ENCODE assay signal across 18 cellular contexts in the genomic region with DNA sequence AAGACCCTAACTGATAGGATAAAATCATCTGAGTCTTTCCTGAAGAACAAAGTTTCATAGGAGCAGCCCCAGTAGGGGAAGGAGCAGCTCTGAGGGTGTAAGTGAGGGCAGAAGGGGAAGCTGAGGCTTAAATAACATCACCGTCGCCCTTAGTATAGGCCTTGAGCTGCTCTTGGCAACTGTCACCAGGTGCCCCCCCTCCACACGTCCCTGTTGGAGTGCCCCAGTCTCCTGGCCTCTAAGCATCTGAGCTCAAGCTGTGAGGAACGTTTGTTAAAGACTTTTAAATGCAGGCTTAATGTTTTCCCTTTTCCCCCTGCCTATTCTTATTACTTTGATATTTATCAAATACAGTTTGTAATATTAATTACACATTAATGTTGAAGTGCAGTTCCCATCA.
A peak's percentile ranks its signal among the peaks of the same experiment; 100 is the strongest.
DNase-seq lines count a peak whose midpoint lies in the region; ATAC-seq and TF ChIP-seq lines count a peak whose summit lies in the region.
"Had no signal": no experiment of that assay in that cellular context is flagged by ENCODE, and none has a peak within 500 bp of the region (broad histone marks: within the 10 kb centered on the region; RNA-seq: fewer than 3 reads in every experiment).

No MANE protein-coding gene starts in this region.

- peaks cover 17% of the 10 kb centered on the region for H3K27me3 Mint-ChIP-seq in WTC11 (ENCODE audit: low read depth)
- H3K27me3 Mint-ChIP-seq in activated CD4-positive, alpha-beta memory T cell treated with anti-CD3 and anti-CD28 coated beads for 36 hours = no peaks in the 10 kb centered on the region
- H3K27me3 Mint-ChIP-seq: CD4-positive, CD25-positive, alpha-beta regulatory T cell had no signal

- no peak overlapping the region for H2BK12ac ChIP-seq in trophoblast cell (ENCODE audit: low read length)

- no peak overlapping the region for H3K18ac ChIP-seq in trophoblast cell (ENCODE audit: low read length)

- intact Hi-C loops in gastrocnemius medialis (cut with DNase I; ENCODE audit: low total_unique reads) = no loop called here
- intact Hi-C loops in activated CD4-positive, alpha-beta memory T cell treated with anti-CD3 and anti-CD28 coated beads for 36 hours (cut with micrococcal nuclease) = no loop called here

- 0 out of 2 replicates have a peak, but pooled peaks cover under 1% of the 10 kb centered on the region for H3K9me3 Mint-ChIP-seq in WTC11
- H3K9me3 Mint-ChIP-seq in activated CD4-positive, alpha-beta memory T cell treated with anti-CD3 and anti-CD28 coated beads for 36 hours = no peaks in the 10 kb centered on the region
- H3K9me3 Mint-ChIP-seq: CD4-positive, CD25-positive, alpha-beta regulatory T cell had no signal

- H2BK120ac ChIP-seq in trophoblast cell (ENCODE audit: insufficient read depth, low read length, poor library complexity) = no peak overlapping the region

- H3K4ac ChIP-seq in trophoblast cell (ENCODE audit: low read depth, low read length) = no peak overlapping the region

- no peaks in the 10 kb centered on the region for H3K79me2 ChIP-seq in trophoblast cell (ENCODE audit: control insufficient read depth, insufficient read depth, low read length, poor library complexity)

- no peak overlapping the region for H4K91ac ChIP-seq in trophoblast cell (ENCODE audit: low read depth, low read length)

- no peak overlapping the region for H3K4me3 Mint-ChIP-seq in WTC11
- no peak overlapping the region for H3K4me3 Mint-ChIP-seq in activated CD4-positive, alpha-beta memory T cell treated with anti-CD3 and anti-CD28 coated beads for 36 hours
- H3K4me3 Mint-ChIP-seq: CD4-positive, CD25-positive, alpha-beta regulatory T cell had no signal

- DNase-seq in NCI-H187 treated with DMSO at 0.1 percent for 48 hours (lab: John Stamatoyannopoulos, UW) = peak; percentile 20
- no peak for DNase-seq in NCI-H187 (lab: John Stamatoyannopoulos, UW)
- peak; percentile 26 for DNase-seq in NCI-H1092 treated with DMSO at 0.1 percent for 48 hours (lab: John Stamatoyannopoulos, UW)
- peak; percentile 25 for DNase-seq in WTC11 (ENCODE audit: low spot score)
- DNase-seq in trophoblast cell = no peak
- DNase-seq in gastrocnemius medialis = no peak
- DNase-seq in activated CD4-positive, alpha-beta memory T cell treated with anti-CD3 and anti-CD28 coated beads for 36 hours = no peak
- DNase-seq: BE2C; Caco-2; CD4-positive, CD25-positive, alpha-beta regulatory T cell; GOT3; MV-4-11; NCI-H1436 treated with DMSO at 0.1 percent for 48 hours; NCI-H2107; NCI-H446 treated with DMSO at 0.1 percent for 48 hours; NCI-H748 treated with DMSO at 0.1 percent for 48 hours; T-helper 1 cell had no signal

- no CpG with 5 or more reads among the region's 4 CpGs for WGBS in trophoblast cell (ENCODE audit: extremely low coverage, insufficient coverage, insufficient read length)

- H2AK5ac ChIP-seq in trophoblast cell (ENCODE audit: low read length) = no peak overlapping the region

- no peak overlapping the region for H2AFZ ChIP-seq in trophoblast cell (ENCODE audit: insufficient read depth, low read length, poor library complexity)

- no peak overlapping the region for H3K27ac Mint-ChIP-seq in WTC11
- no peak overlapping the region for H3K27ac Mint-ChIP-seq in activated CD4-positive, alpha-beta memory T cell treated with anti-CD3 and anti-CD28 coated beads for 36 hours
- H3K27ac Mint-ChIP-seq: CD4-positive, CD25-positive, alpha-beta regulatory T cell had no signal

- H2BK5ac ChIP-seq in trophoblast cell (ENCODE audit: low read depth, low read length, poor library complexity) = no peak overlapping the region

- H3K36me3 ChIP-seq in trophoblast cell (ENCODE audit: control insufficient read depth in 1 of 2, insufficient read depth in 2 of 2, low read length in 2 of 2) = no peaks in the 10 kb centered on the region
- no peaks in the 10 kb centered on the region for H3K36me3 ChIP-seq in gastrocnemius medialis
- H3K36me3 ChIP-seq: BE2C had no signal

- H3K9me3 ChIP-seq in trophoblast cell (ENCODE audit: insufficient read depth, low read depth, low read length) = no peaks in the 10 kb centered on the region
- H3K9me3 ChIP-seq in gastrocnemius medialis = no peaks in the 10 kb centered on the region
- H3K9me3 ChIP-seq: BE2C, Caco-2 had no signal

- TF ChIP-seq CTCF in WTC11 (IDR thresholded peaks at IDR 0.05) = no peak
- TF ChIP-seq CTCF in gastrocnemius medialis (IDR thresholded peaks at IDR 0.05 in 4 of 5, conservative IDR thresholded peaks at IDR 0.05 in 1 of 5) = no peak

- peak overlapping the region; percentile 5 for H3K9ac ChIP-seq in trophoblast cell (ENCODE audit: low read length)
- H3K9ac ChIP-seq: KMS-11 had no signal

- no peaks in the 10 kb centered on the region for H3K36me3 Mint-ChIP-seq in WTC11
- no peaks in the 10 kb centered on the region for H3K36me3 Mint-ChIP-seq in activated CD4-positive, alpha-beta memory T cell treated with anti-CD3 and anti-CD28 coated beads for 36 hours

- H3K4me1 ChIP-seq in trophoblast cell (ENCODE audit: control insufficient read depth in 1 of 2, insufficient read depth in 2 of 2, low read length in 2 of 2) = no peaks in the 10 kb centered on the region
- no peaks in the 10 kb centered on the region for H3K4me1 ChIP-seq in gastrocnemius medialis
- H3K4me1 ChIP-seq: BE2C, Caco-2 had no signal

- no peak overlapping the region for H4K8ac ChIP-seq in trophoblast cell (ENCODE audit: low read depth, low read length)

- no peak overlapping the region for H3K4me2 ChIP-seq in trophoblast cell (ENCODE audit: low read length)
- H3K4me2 ChIP-seq: KMS-11 had no signal

- H4K12ac ChIP-seq in trophoblast cell (ENCODE audit: low read depth, low read length) = no peak overlapping the region

- H3K27me3 ChIP-seq in trophoblast cell (ENCODE audit: insufficient read depth, low read length) = no peaks in the 10 kb centered on the region
- H3K27me3 ChIP-seq in gastrocnemius medialis = no peaks in the 10 kb centered on the region
- H3K27me3 ChIP-seq: BE2C had no signal

- peaks cover 81% of the 10 kb centered on the region for H3K4me1 Mint-ChIP-seq in WTC11
- H3K4me1 Mint-ChIP-seq in activated CD4-positive, alpha-beta memory T cell treated with anti-CD3 and anti-CD28 coated beads for 36 hours (ENCODE audit: low read depth) = no peaks in the 10 kb centered on the region

- in situ Hi-C loops in gastrocnemius medialis (cut with MboI; ENCODE audit: low sequenced_read_pairs in 4 of 4) = no loop called here

- ATAC-seq in WTC11 = peak; percentile 27; the same call in 1 of the 2 replicates
- no peak for ATAC-seq in gastrocnemius medialis

- no peak overlapping the region for H3K14ac ChIP-seq in trophoblast cell (ENCODE audit: low read length)

- TF ChIP-seq POLR2A in gastrocnemius medialis (IDR thresholded peaks at IDR 0.05) = no peak

- H3K4me3 ChIP-seq in trophoblast cell (ENCODE audit: low read depth, low read length) (no peak overlapping the region), gastrocnemius medialis (no peak overlapping the region)

- POLR2A ChIA-PET in WTC11 (lab: Charles Lee) = interaction anchor here (0.7 kb wide), 1 partner anchor 59 kb away, joined by 7 read pairs; no protein-coding TSS in a partner anchor
- POLR2A ChIA-PET in activated CD4-positive, alpha-beta memory T cell treated with anti-CD3 and anti-CD28 coated beads for 36 hours (lab: Charles Lee) = no interaction called here

- H3K23ac ChIP-seq in trophoblast cell (ENCODE audit: low read length) = no peak overlapping the region

- no peaks in the 10 kb centered on the region for H3K79me1 ChIP-seq in trophoblast cell (ENCODE audit: low read length)

- CTCF ChIA-PET in WTC11 (lab: Charles Lee) = interaction anchor here (0.5 to 1.1 kb wide), 3 partner anchors 9 to 201 kb away, joined by 3 read pairs; no protein-coding TSS in a partner anchor
- CTCF ChIA-PET in activated CD4-positive, alpha-beta memory T cell treated with anti-CD3 and anti-CD28 coated beads for 36 hours (lab: Charles Lee) = no interaction called here

- no peak overlapping the region for H3K27ac ChIP-seq in trophoblast cell (ENCODE audit: low read depth, low read length)
- no peak overlapping the region for H3K27ac ChIP-seq in gastrocnemius medialis
- H3K27ac ChIP-seq: KMS-11 had no signal

TF ChIP-seq in WTC11, 78 proteins besides CTCF, POLR2A, EP300 and RAD21:
- TF ChIP-seq ETV6 (CRISPR knock-in tag; IDR thresholded peaks at IDR 0.05) (no peak), ZNF423 (CRISPR knock-in tag; IDR thresholded peaks at IDR 0.05) (no peak), ZNF671 (CRISPR knock-in tag; IDR thresholded peaks at IDR 0.05) (no peak), SOX15 (CRISPR knock-in tag; IDR thresholded peaks at IDR 0.05) (no peak), RELA (CRISPR knock-in tag; IDR thresholded peaks at IDR 0.05; ENCODE audit: borderline replicate concordance) (no peak), TEAD4 (CRISPR knock-in tag; IDR thresholded peaks at IDR 0.05) (no peak)

Comparison
In these comparisons a context has a peak if more than half of its experiments do, and no peak if none do; other contexts are left out.
1. DNase-seq: peak in NCI-H187 treated with DMSO at 0.1 percent for 48 hours (single experiment), NCI-H1092 treated with DMSO at 0.1 percent for 48 hours (single experiment) and WTC11 (single experiment); none in NCI-H187 (0 of 2), trophoblast cell (0 of 2), gastrocnemius medialis (0 of 2) and activated CD4-positive, alpha-beta memory T cell treated with anti-CD3 and anti-CD28 coated beads for 36 hours (single experiment).